Comparison of ENCODE assay signal across 1 cellular context in the genomic region with DNA sequence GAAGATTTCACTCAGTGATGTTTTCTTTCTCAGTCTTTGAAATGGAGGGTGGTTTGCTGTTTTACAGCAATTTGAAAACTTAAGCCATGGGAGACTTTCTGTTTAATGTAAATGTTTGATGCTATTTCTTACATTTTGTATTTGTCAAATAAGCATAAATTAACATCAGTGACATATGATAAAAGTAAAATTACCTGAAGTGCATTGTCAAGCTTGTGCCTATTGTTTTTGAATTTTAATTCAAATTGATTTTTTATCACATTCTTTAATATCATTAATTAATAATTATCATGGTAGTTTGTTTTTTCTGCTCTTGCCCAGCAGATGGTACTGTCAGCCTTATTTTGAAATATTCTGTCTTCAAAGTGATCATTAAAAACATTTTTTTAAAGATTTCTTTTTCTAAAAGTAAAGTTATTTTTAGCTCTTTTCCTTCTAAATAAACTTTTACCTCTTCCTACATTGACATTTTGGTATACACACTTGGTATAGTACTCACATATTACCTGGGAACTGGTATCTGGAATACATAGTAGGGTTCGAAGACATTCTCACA.
TF ChIP-seq lines count a peak whose summit lies in the region.

No MANE protein-coding gene starts in this region.

TF ChIP-seq in K562, 482 proteins besides CTCF, POLR2A, EP300 and RAD21:
- TF ChIP-seq, protein P1, sequence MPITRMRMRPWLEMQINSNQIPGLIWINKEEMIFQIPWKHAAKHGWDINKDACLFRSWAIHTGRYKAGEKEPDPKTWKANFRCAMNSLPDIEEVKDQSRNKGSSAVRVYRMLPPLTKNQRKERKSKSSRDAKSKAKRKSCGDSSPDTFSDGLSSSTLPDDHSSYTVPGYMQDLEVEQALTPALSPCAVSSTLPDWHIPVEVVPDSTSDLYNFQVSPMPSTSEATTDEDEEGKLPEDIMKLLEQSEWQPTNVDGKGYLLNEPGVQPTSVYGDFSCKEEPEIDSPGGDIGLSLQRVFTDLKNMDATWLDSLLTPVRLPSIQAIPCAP (CRISPR knock-in tag; IDR thresholded peaks at IDR 0.05; ENCODE audit: borderline replicate concordance) = no peak
- peak; percentile 72 for TF ChIP-seq ZNF316 (IDR thresholded peaks at IDR 0.05)
- TF ChIP-seq C11orf30 (IDR thresholded peaks at IDR 0.05; ENCODE audit: low read depth) = peak; percentile 40; the same call in 1 of the 2 replicates
